ENCODE assay signal across 25 cellular contexts in genomic region chr10:132740542-132741066, GRCh38. TPM values are rescaled to one million over a fixed set of nuclear protein-coding genes. Genes with fewer than 3 reads are reported as not detected.
A peak's percentile ranks its signal among the peaks of the same experiment; 100 is the strongest.
DNase-seq lines count a peak whose midpoint lies in the region; ATAC-seq, FAIRE-seq and TF ChIP-seq lines count a peak whose summit lies in the region.
"Had no signal": no experiment of that assay in that cellular context is flagged by ENCODE, and none has a peak within 500 bp of the region (broad histone marks: within the 10 kb centered on the region; RNA-seq: fewer than 3 reads in every experiment).

No MANE protein-coding gene starts in this region.

- H2AK5ac ChIP-seq in trophoblast cell (ENCODE audit: low read length) = no peak overlapping the region

- H4K91ac ChIP-seq in trophoblast cell (ENCODE audit: low read depth, low read length) = no peak overlapping the region

- no peak overlapping the region for H4K12ac ChIP-seq in trophoblast cell (ENCODE audit: low read depth, low read length)

- H3K36me3 ChIP-seq in HepG2 (replicated peaks in 1 of 2; ENCODE audit: control insufficient read depth in 1 of 2, insufficient read depth in 2 of 2, low read length in 2 of 2) (no peaks in the 10 kb centered on the region; a peak in 2 of 5 replicates), right lobe of liver (no peaks in the 10 kb centered on the region), colonic mucosa (no peaks in the 10 kb centered on the region), mucosa of descending colon (ENCODE audit: low read depth) (no peaks in the 10 kb centered on the region), transverse colon (no peaks in the 10 kb centered on the region), trophoblast cell (ENCODE audit: control insufficient read depth in 1 of 2, insufficient read depth in 2 of 2, low read length in 2 of 2) (peaks cover 7 to 11% of the 10 kb centered on the region in 2 experiments)
- H3K36me3 ChIP-seq: HAP-1 had no signal

- no peak for TF ChIP-seq CTCF in HepG2 (CRISPR knock-in tag; IDR thresholded peaks at IDR 0.05)
- no peak for TF ChIP-seq CTCF in right lobe of liver (IDR thresholded peaks at IDR 0.05)
- no peak for TF ChIP-seq CTCF in colonic mucosa (IDR thresholded peaks at IDR 0.05)
- TF ChIP-seq CTCF in mucosa of descending colon (IDR thresholded peaks at IDR 0.05) = no peak
- TF ChIP-seq CTCF in transverse colon (IDR thresholded peaks at IDR 0.05) = no peak
- TF ChIP-seq CTCF in foreskin keratinocyte (conservative IDR thresholded peaks at IDR 0.05) = no peak

- TF ChIP-seq POLR2A in HepG2 (IDR thresholded peaks at IDR 0.05; ENCODE audit: insufficient read depth in 1 of 2, low read depth in 2 of 2, low read length in 2 of 2) (no peak), right lobe of liver (IDR thresholded peaks at IDR 0.05) (no peak), transverse colon (IDR thresholded peaks at IDR 0.05) (no peak)

- CTCF ChIA-PET in HepG2 (lab: Yijun Ruan, JAX; ENCODE audit: low intra/inter-chr PET ratio, low total read pairs) = no interaction called here

- no peak overlapping the region for H3K4me3 ChIP-seq in HepG2 (replicated peaks in 1 of 3; ENCODE audit: insufficient read depth in 1 of 3, low read depth in 2 of 3, low read length in 3 of 3)
- H3K4me3 ChIP-seq in right lobe of liver = no peak overlapping the region
- H3K4me3 ChIP-seq in colonic mucosa = no peak overlapping the region
- H3K4me3 ChIP-seq in mucosa of descending colon = no peak overlapping the region
- H3K4me3 ChIP-seq in transverse colon = no peak overlapping the region
- H3K4me3 ChIP-seq in trophoblast cell (ENCODE audit: low read depth, low read length) = no peak overlapping the region
- H3K4me3 ChIP-seq: GM23338, HAP-1 had no signal

- no peak overlapping the region for H3K14ac ChIP-seq in trophoblast cell (ENCODE audit: low read length)

- H3K9ac ChIP-seq in HepG2 (ENCODE audit: insufficient read depth, low read depth, low read length) (no peak overlapping the region), colonic mucosa (ENCODE audit: low read depth in 2 of 2, low read length in 2 of 2) (no peak overlapping the region), trophoblast cell (ENCODE audit: low read length) (no peak overlapping the region)
- H3K9ac ChIP-seq: KMS-11 had no signal

- no peaks in the 10 kb centered on the region for H3K79me1 ChIP-seq in trophoblast cell (ENCODE audit: low read length)

- H3K79me2 ChIP-seq in HepG2 (ENCODE audit: insufficient read depth, low read length) = no peaks in the 10 kb centered on the region
- H3K79me2 ChIP-seq in trophoblast cell (ENCODE audit: control insufficient read depth, insufficient read depth, low read length, poor library complexity) = no peaks in the 10 kb centered on the region

- DNase-seq in HepG2 (ENCODE audit: low spot score) (no peak), right lobe of liver (no peak), colonic mucosa (peak; percentile 56), mucosa of descending colon (peak in 2 of 3 donors; percentile 31 to 44), transverse colon (peak; percentile 31), foreskin keratinocyte (no peak), hepatic stellate cell (ENCODE audit: low spot score) (no peak), trophoblast cell (no peak)
- DNase-seq: AML-193; CD8-positive, alpha-beta memory T cell; DMS79 treated with DMSO at 0.1 percent for 48 hours; IMR-90; NCI-H1105; NCI-H146; NCI-H2029; NCI-H2227 treated with DMSO at 0.1 percent for 48 hours; NCI-H510A; NCI-H748 treated with DMSO at 0.1 percent for 48 hours had no signal

- WGBS in HepG2 (ENCODE audit: low lambda C conversion rate) = 57% methylated on average over 8 of the region's 9 CpGs
- WGBS in right lobe of liver (ENCODE audit: insufficient coverage, low coverage, low lambda C conversion rate, missing lambda C conversion rate) = 89% methylated on average over 9 of the region's 9 CpGs
- WGBS in transverse colon (ENCODE audit: low coverage in 1 of 2), 2 donors = 49 to 55% methylated on average over 8 to 9 of the region's 9 CpGs
- WGBS in trophoblast cell (ENCODE audit: extremely low coverage, insufficient coverage, insufficient read length) = no CpG with 5 or more reads among the region's 9 CpGs

- POLR2A ChIA-PET in HepG2 (lab: Yijun Ruan, JAX) = no interaction called here

- no peak overlapping the region for H2BK12ac ChIP-seq in trophoblast cell (ENCODE audit: low read length)

- H3K4me2 ChIP-seq in HepG2 (ENCODE audit: low read depth, low read length) (0 out of 2 replicates have a peak overlapping the region, but pooled peaks have one; percentile 27), trophoblast cell (ENCODE audit: low read length) (no peak overlapping the region)
- H3K4me2 ChIP-seq: GM23338, KMS-11 had no signal

- no peak overlapping the region for H3K4ac ChIP-seq in trophoblast cell (ENCODE audit: low read depth, low read length)

- H4K8ac ChIP-seq in trophoblast cell (ENCODE audit: low read depth, low read length) = no peak overlapping the region

- in situ Hi-C loops in HepG2 (cut with HindIII; ENCODE audit: extremely low pct_ligation_motif_present, low pct_unique_long_range_greater_than_20kb) = no loop called here
- in situ Hi-C loops in transverse colon (cut with MboI; ENCODE audit: low pct_ligation_motif_present in 1 of 4, low pct_unique_long_range_greater_than_20kb in 1 of 4, low sequenced_read_pairs in 3 of 4) = no loop called here

- H2AFZ ChIP-seq in HepG2 (ENCODE audit: low read length) (no peak overlapping the region), trophoblast cell (ENCODE audit: insufficient read depth, low read length, poor library complexity) (no peak overlapping the region)
- H2AFZ ChIP-seq: GM23338 had no signal

- TF ChIP-seq RAD21 in HepG2 (CRISPR knock-in tag; IDR thresholded peaks at IDR 0.05) = no peak

- H4K20me1 ChIP-seq in HepG2 (ENCODE audit: insufficient read depth, low read length) = no peaks in the 10 kb centered on the region

- H3K27me3 ChIP-seq in HepG2 (ENCODE audit: control insufficient read depth in 1 of 2, insufficient read depth in 2 of 2, low read length in 2 of 2) = no peaks in the 10 kb centered on the region
- H3K27me3 ChIP-seq in right lobe of liver = no peaks in the 10 kb centered on the region
- H3K27me3 ChIP-seq in colonic mucosa = no peaks in the 10 kb centered on the region
- H3K27me3 ChIP-seq in transverse colon = no peaks in the 10 kb centered on the region
- H3K27me3 ChIP-seq in foreskin keratinocyte = no peaks in the 10 kb centered on the region
- no peaks in the 10 kb centered on the region for H3K27me3 ChIP-seq in trophoblast cell (ENCODE audit: insufficient read depth, low read length)

- H3K4me1 ChIP-seq in HepG2 (ENCODE audit: insufficient read depth, low read length) (peaks cover 10% of the 10 kb centered on the region), right lobe of liver (no peaks in the 10 kb centered on the region), colonic mucosa (no peaks in the 10 kb centered on the region), mucosa of descending colon (ENCODE audit: low read depth) (peaks cover 6% of the 10 kb centered on the region), transverse colon (peaks cover 0 to 12% (median 9%) of the 10 kb centered on the region in 4 donors), foreskin keratinocyte (no peaks in the 10 kb centered on the region), trophoblast cell (ENCODE audit: control insufficient read depth in 1 of 2, insufficient read depth in 2 of 2, low read length in 2 of 2) (peaks cover 3 to 5% of the 10 kb centered on the region in 2 experiments)

- no peak overlapping the region for H3K23ac ChIP-seq in trophoblast cell (ENCODE audit: low read length)

- H2BK5ac ChIP-seq in trophoblast cell (ENCODE audit: low read depth, low read length, poor library complexity) = no peak overlapping the region

- H2BK120ac ChIP-seq in trophoblast cell (ENCODE audit: insufficient read depth, low read length, poor library complexity) = no peak overlapping the region

- no peak for TF ChIP-seq EP300 in HepG2 (IDR thresholded peaks at IDR 0.05; ENCODE audit: low read depth in 2 of 2, low read length in 2 of 2)
- TF ChIP-seq EP300 in HepG2 (CRISPR knock-in tag; IDR thresholded peaks at IDR 0.05; ENCODE audit: borderline replicate concordance) = no peak
- TF ChIP-seq EP300 in transverse colon (IDR thresholded peaks at IDR 0.05; ENCODE audit: low read depth) = no peak

- ATAC-seq in HepG2 = no peak
- no peak for ATAC-seq in right lobe of liver
- peak; percentile 77 for ATAC-seq in mucosa of descending colon
- ATAC-seq in foreskin keratinocyte = no peak
- ATAC-seq: GM23338 had no signal

- BruUV-seq in HepG2 (replicated peaks; lab: Mats Ljungman, UMichigan) = no TSS peak

- H3K9me3 ChIP-seq in HepG2 (ENCODE audit: low read length) (no peaks in the 10 kb centered on the region), right lobe of liver (no peaks in the 10 kb centered on the region), colonic mucosa (no peaks in the 10 kb centered on the region), mucosa of descending colon (no peaks in the 10 kb centered on the region), transverse colon (no peaks in the 10 kb centered on the region), trophoblast cell (ENCODE audit: insufficient read depth, low read depth, low read length) (peaks cover 2% of the 10 kb centered on the region)
- H3K9me3 ChIP-seq: HAP-1 had no signal

- FAIRE-seq in HepG2 (lab: Jason Lieb, UNC) = no peak

- intact Hi-C loops in HepG2 (cut with micrococcal nuclease; ENCODE audit: unreplicated experiment) = no loop called here
- intact Hi-C loops in right lobe of liver (cut with DNase I) = no loop called here
- intact Hi-C loops in colonic mucosa (cut with DNase I) = no loop called here
- intact Hi-C loops in mucosa of descending colon (cut with DNase I, micrococcal nuclease) = no loop called here
- intact Hi-C loops in transverse colon (cut with DNase I; ENCODE audit: low total_unique reads) = no loop called here

- H3K27ac ChIP-seq in HepG2 (ENCODE audit: extremely low read length, insufficient read depth, low read length) (no peak overlapping the region), right lobe of liver (no peak overlapping the region), colonic mucosa (peak overlapping the region; percentile 41), transverse colon (peak overlapping the region; percentile 52 to 69 (median 60)), foreskin keratinocyte (no peak overlapping the region), trophoblast cell (ENCODE audit: low read depth, low read length) (no peak overlapping the region)
- H3K27ac ChIP-seq: 22Rv1, C4-2B, HL-60, KMS-11 had no signal

- no peak overlapping the region for H3K18ac ChIP-seq in trophoblast cell (ENCODE audit: low read length)

RNA-seq across cellular contexts. Expression of gene NKX6-2, which starts 45.3 kb away (rescaled TPM):
- total RNA-seq in HepG2 (2016; rRNA removed; fragmentation: Illumina TruSeq; extraction: Trizol) (not detected in 2 replicates), right lobe of liver (not detected), colonic mucosa (not detected), mucosa of descending colon (not detected), transverse colon (not detected), foreskin keratinocyte (not detected in 2 replicates)
- total RNA-seq in HepG2 (2016; cell fraction: cytosol; rRNA removed; fragmentation: Illumina TruSeq; extraction: Trizol; ENCODE audit: low read depth) = not detected in 2 replicates
- total RNA-seq in HepG2 (2016; cell fraction: insoluble cytoplasmic fraction; rRNA removed; fragmentation: Illumina TruSeq; extraction: Trizol) = not detected in 2 replicates
- not detected in 2 replicates for total RNA-seq in HepG2 (2016; cell fraction: membrane; rRNA removed; fragmentation: Illumina TruSeq; extraction: Trizol)
- not detected in 2 replicates for total RNA-seq in HepG2 (2016; cell fraction: nucleus; rRNA removed; fragmentation: Illumina TruSeq; extraction: Trizol)
- polyA plus RNA-seq in HepG2 (2011; rRNA removed) (not detected in 2 replicates), foreskin keratinocyte (not detected in 2 replicates)
- polyA plus RNA-seq in HepG2 (2011; cell fraction: cytosol; rRNA removed) = not detected in 2 replicates
- polyA plus RNA-seq in HepG2 (2011; cell fraction: nucleus; rRNA removed) = not detected in 2 replicates
- 0.52 and 1.5 TPM in 2 replicates for polyA plus RNA-seq in HepG2 (2012)
- not detected in 2 replicates for polyA plus RNA-seq in HepG2 (2016; cell fraction: cytosol; fragmentation: Illumina TruSeq; extraction: Trizol; ENCODE audit: low read depth)
- not detected in 2 replicates for polyA plus RNA-seq in HepG2 (2016; cell fraction: insoluble cytoplasmic fraction; fragmentation: Illumina TruSeq; extraction: Trizol; ENCODE audit: low read depth)
- not detected in 2 replicates for polyA plus RNA-seq in HepG2 (2016; cell fraction: membrane; fragmentation: Illumina TruSeq; extraction: Trizol; ENCODE audit: low read depth)
- polyA plus RNA-seq in HepG2 (2016; cell fraction: nucleus; fragmentation: Illumina TruSeq; extraction: Trizol; ENCODE audit: insufficient read depth, low read depth) = not detected in 2 replicates
- not detected in 2 replicates for polyA minus RNA-seq in HepG2 (2011; rRNA and poly(A)+ RNA removed; ENCODE audit: low replicate concordance)
- not detected in 2 replicates for polyA minus RNA-seq in HepG2 (2011; cell fraction: cytosol; rRNA and poly(A)+ RNA removed)
- polyA minus RNA-seq in HepG2 (2011; cell fraction: nucleus; rRNA and poly(A)+ RNA removed) = not detected in 2 replicates
- polyA plus RNA-seq in trophoblast cell (2013) = 0.01 TPM in 1 of 2 replicates, not detected in the other
- total RNA-seq: CD8-positive, alpha-beta memory T cell; HT1080; IMR-90 had no signal
- polyA plus RNA-seq: CD8-positive, alpha-beta memory T cell; IMR-90 had no signal

Comparison
In these comparisons a context has a peak if more than half of its experiments do, and no peak if none do; other contexts are left out.
1. DNase-seq: peak in colonic mucosa (single experiment), mucosa of descending colon (2 of 3) and transverse colon (single experiment); none in HepG2 (single experiment), right lobe of liver (0 of 3), foreskin keratinocyte (0 of 2), hepatic stellate cell (single experiment) and trophoblast cell (0 of 2).
2. H3K27ac ChIP-seq: peak in colonic mucosa (single experiment) and transverse colon (4 of 4); none in HepG2 (single experiment), right lobe of liver (0 of 3), foreskin keratinocyte (single experiment) and trophoblast cell (single experiment).